Comparison of ENCODE assay signal across 17 cellular contexts in genomic region chr12:44143170-44143569, GRCh38.
"Had no signal": no experiment of that assay in that cellular context is flagged by ENCODE, and none has a peak within 500 bp of the region (broad histone marks: within the 10 kb centered on the region; RNA-seq: fewer than 3 reads in every experiment).

No MANE protein-coding gene starts in this region.

- ATAC-seq: gastroesophageal sphincter; left lobe of liver; naive thymus-derived CD4-positive, alpha-beta T cell; right cardiac atrium had no signal

- DNase-seq: dermis blood vessel endothelial cell; esophagus squamous epithelium; foreskin fibroblast; glutamatergic neuron; islet precursor cell; mammary epithelial cell; naive thymus-derived CD4-positive, alpha-beta T cell; nephron progenitor cell; posterior cingulate gyrus; right cardiac atrium; small intestine; stimulated activated CD4-positive, alpha-beta T cell treated with anti-CD3 and anti-CD28 coated beads, Interleukin-12 subunit alpha, Interleukin-12 subunit beta, amount 100 ng/mL, for 4 hours; stimulated activated naive CD4-positive, alpha-beta T cell; stomach; transverse colon had no signal
